Comparison of ENCODE assay signal across 24 cellular contexts in the genomic region with DNA sequence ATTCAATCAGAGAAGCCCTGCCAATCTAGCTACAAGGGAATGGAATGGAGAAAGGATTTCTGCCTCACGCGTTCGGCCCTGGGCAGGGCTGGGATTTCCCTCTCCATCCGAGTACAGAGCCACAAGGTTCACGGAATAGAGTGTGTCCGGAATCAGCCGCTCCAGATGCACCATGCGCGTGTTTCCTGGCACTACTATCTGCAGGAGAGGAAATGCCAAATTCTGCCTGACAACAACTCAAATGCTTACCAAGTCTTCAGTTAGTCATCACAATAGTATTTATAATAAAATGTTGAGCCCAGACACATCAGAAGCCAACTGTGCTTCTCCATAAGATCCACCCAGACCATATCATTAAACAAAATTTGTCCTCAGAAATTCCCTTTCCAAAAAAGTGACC.
DNase-seq lines count a peak whose midpoint lies in the region; TF ChIP-seq lines count a peak whose summit lies in the region.
"Had no signal": no experiment of that assay in that cellular context is flagged by ENCODE, and none has a peak within 500 bp of the region (broad histone marks: within the 10 kb centered on the region; RNA-seq: fewer than 3 reads in every experiment).

No MANE protein-coding gene starts in this region.

- no peaks in the 10 kb centered on the region for H3K9me3 ChIP-seq in ovary
- no peaks in the 10 kb centered on the region for H3K9me3 ChIP-seq in CD4-positive, alpha-beta memory T cell (ENCODE audit: control insufficient read depth in 1 of 2, low read length in 2 of 2)
- H3K9me3 ChIP-seq: right atrium auricular region, uterus had no signal

- no peaks in the 10 kb centered on the region for H3K36me3 ChIP-seq in ovary
- H3K36me3 ChIP-seq in CD4-positive, alpha-beta memory T cell (ENCODE audit: insufficient read depth, low read length), result no peaks in the 10 kb centered on the region
- H3K36me3 ChIP-seq: right atrium auricular region, uterus had no signal

- H3K27me3 Mint-ChIP-seq in CD4-positive, alpha-beta memory T cell, result peaks cover 0 to 2% of the 10 kb centered on the region in 2 donors
- H3K27me3 Mint-ChIP-seq: B cell had no signal

- H3K27me3 ChIP-seq in ovary, result no peaks in the 10 kb centered on the region
- H3K27me3 ChIP-seq in CD4-positive, alpha-beta memory T cell (ENCODE audit: insufficient read depth, low read length), result no peaks in the 10 kb centered on the region
- H3K27me3 ChIP-seq: right atrium auricular region, uterus had no signal

- H3K4me1 ChIP-seq in ovary (ENCODE audit: insufficient read depth), result peaks cover 4% of the 10 kb centered on the region
- H3K4me1 ChIP-seq in CD4-positive, alpha-beta memory T cell (ENCODE audit: insufficient read depth, low read length), result no peaks in the 10 kb centered on the region
- H3K4me1 ChIP-seq: right atrium auricular region, uterus had no signal

- TF ChIP-seq CTCF in AG10803 (conservative IDR thresholded peaks at IDR 0.05; ENCODE audit: low read length) (no peak), fibroblast of mammary gland (conservative IDR thresholded peaks at IDR 0.05; ENCODE audit: control insufficient read depth, insufficient read depth, low read depth, low read length) (no peak), ovary (IDR thresholded peaks at IDR 0.05) (no peak)

- no peak overlapping the region for H3K27ac Mint-ChIP-seq in CD4-positive, alpha-beta memory T cell
- H3K27ac Mint-ChIP-seq: B cell had no signal

- TF ChIP-seq POLR2A in ovary (IDR thresholded peaks at IDR 0.05), result no peak

- no peak overlapping the region for H3K4me3 Mint-ChIP-seq in CD4-positive, alpha-beta memory T cell
- H3K4me3 Mint-ChIP-seq: B cell, mesothelial cell of epicardium had no signal

- intact Hi-C loops in ovary (cut with DNase I), result no loop called here
- intact Hi-C loops in CD4-positive, alpha-beta memory T cell (cut with micrococcal nuclease), result no loop called here

- peaks cover 0 to 4% (median 0%) of the 10 kb centered on the region in 8 donors for H3K9me3 Mint-ChIP-seq in CD4-positive, alpha-beta memory T cell
- H3K9me3 Mint-ChIP-seq: mesothelial cell of epicardium had no signal

- no peaks in the 10 kb centered on the region for H3K4me1 Mint-ChIP-seq in CD4-positive, alpha-beta memory T cell
- H3K4me1 Mint-ChIP-seq: B cell had no signal

- WGBS in ovary, 3 donors, result 19 to 64% (median 20%) methylated on average over 9 of the region's 9 CpGs

- POLR2A ChIA-PET in CD4-positive, alpha-beta memory T cell (lab: Charles Lee; ENCODE audit: partially characterized antibody), result no interaction called here

- H3K27ac ChIP-seq in ovary, result peak overlapping the region in 1 of 2 donors; percentile 71
- H3K27ac ChIP-seq in CD4-positive, alpha-beta memory T cell (ENCODE audit: low read depth, low read length), result no peak overlapping the region
- H3K27ac ChIP-seq: right atrium auricular region, RWPE1, uterus had no signal

- CTCF ChIA-PET in CD4-positive, alpha-beta memory T cell (lab: Charles Lee; ENCODE audit: partially characterized antibody), result no interaction called here

- TF ChIP-seq EP300 in ovary (IDR thresholded peaks at IDR 0.05), result no peak

- H3K4me3 ChIP-seq in AG10803 (ENCODE audit: low read length) (no peak overlapping the region), fibroblast of mammary gland (ENCODE audit: control insufficient read depth, low read depth, low read length) (no peak overlapping the region), ovary (no peak overlapping the region)
- no peak overlapping the region for H3K4me3 ChIP-seq in CD4-positive, alpha-beta memory T cell (ENCODE audit: low read length in 2 of 2)
- H3K4me3 ChIP-seq: right atrium auricular region, uterus had no signal

- H3K36me3 Mint-ChIP-seq in CD4-positive, alpha-beta memory T cell, result no peaks in the 10 kb centered on the region

- DNase-seq in AG10803 (ENCODE audit: low read depth) (peak; percentile 80), fibroblast of mammary gland (ENCODE audit: low read depth) (peak; percentile 85), ovary (peak; percentile 36 to 61 (median 50)), cerebellum (ENCODE audit: low spot score) (no peak), HUDEP-2 (lab: John Stamatoyannopoulos, UW; ENCODE audit: unreplicated experiment in 76 of 76) (no peak), NOMO-1 treated with dmso at 0.1 percent for 144 hours (lab: John Stamatoyannopoulos, UW; ENCODE audit: unreplicated experiment) (no peak)
- no peak for DNase-seq in CD4-positive, alpha-beta memory T cell
- DNase-seq: activated CD4-positive, alpha-beta T cell treated with anti-CD3 and anti-CD28 coated beads, Interleukin-2, amount 50 U/mL, for 1 hour; aorta; Calu3; cortex of kidney; GDM1; hypothalamus; KBM-7; kidney glomerular epithelial cell; NCI-H1105 treated with DMSO at 0.1 percent for 48 hours; NCI-H2171; SW 1271; uterus had no signal

TF ChIP-seq in PFSK-1, 5 proteins besides CTCF, POLR2A, EP300 and RAD21:
- TF ChIP-seq FOXP2 (optimal IDR thresholded peaks at IDR 0.05; ENCODE audit: borderline replicate concordance, extremely low read depth, extremely low read length, insufficient read depth) (peak; percentile 23), POLR2AphosphoS5 (IDR thresholded peaks at IDR 0.05; ENCODE audit: low read depth, low read length) (no peak)
TF ChIP-seq in PFSK-1: peak in this region for 1.

Comparison
In these comparisons a context has a peak if more than half of its experiments do, and no peak if none do; other contexts are left out.
1. DNase-seq: peak in AG10803 (single experiment), fibroblast of mammary gland (single experiment) and ovary (5 of 5); none in cerebellum (single experiment), CD4-positive, alpha-beta memory T cell (0 of 5), HUDEP-2 (0 of 76) and NOMO-1 treated with dmso at 0.1 percent for 144 hours (single experiment).